ENCODE assay signal across 8 cellular contexts in genomic region chr12:122079532-122080081, GRCh38. TPM values are rescaled to one million over a fixed set of nuclear protein-coding genes. Genes with fewer than 3 reads are reported as not detected.
DNase-seq lines count a peak whose midpoint lies in the region; ATAC-seq and TF ChIP-seq lines count a peak whose summit lies in the region.

No MANE protein-coding gene starts in this region.

- TF ChIP-seq POLR2A in lower leg skin (IDR thresholded peaks at IDR 0.05) (no peak), transverse colon (IDR thresholded peaks at IDR 0.05) (no peak)

- POLR2A ChIA-PET in CD8-positive, alpha-beta T cell (lab: Charles Lee): interaction anchor here (0.8 to 3.5 kb wide), 8 partner anchors 9 to 28 kb away, joined by 3 to 34 read pairs (median 7); no protein-coding TSS in a partner anchor

- CTCF ChIA-PET in CD8-positive, alpha-beta T cell (lab: Charles Lee): interaction anchor here (0.7 to 4.0 kb wide), 10 partner anchors 9 to 285 kb away, joined by 3 to 38 read pairs (median 5); no protein-coding TSS in a partner anchor

- WGBS in lower leg skin, 2 donors: 1% methylated on average over 13 of the region's 13 CpGs
- WGBS in transverse colon (ENCODE audit: low coverage in 1 of 2), 2 donors: 1% methylated on average over 13 of the region's 13 CpGs; no CpG with 5 or more reads in 1 of the 2 donors

- peaks cover 42% of the 10 kb centered on the region for H3K4me1 ChIP-seq in CD8-positive, alpha-beta T cell (ENCODE audit: insufficient read depth, low read length)
- H3K4me1 ChIP-seq in transverse colon: peaks cover 25 to 60% (median 53%) of the 10 kb centered on the region in 4 donors

- no peaks in the 10 kb centered on the region for H3K9me3 ChIP-seq in CD8-positive, alpha-beta T cell (ENCODE audit: low read length)
- H3K9me3 ChIP-seq in transverse colon: no peaks in the 10 kb centered on the region

- peaks cover 53% of the 10 kb centered on the region for H3K4me1 Mint-ChIP-seq in CD8-positive, alpha-beta T cell (ENCODE audit: low read depth)

- no peak for TF ChIP-seq EP300 in transverse colon (IDR thresholded peaks at IDR 0.05; ENCODE audit: low read depth)

- H3K27me3 ChIP-seq in CD8-positive, alpha-beta T cell (ENCODE audit: insufficient read depth, low read length): no peaks in the 10 kb centered on the region
- no peaks in the 10 kb centered on the region for H3K27me3 ChIP-seq in transverse colon

- peak in 2 of 7 experiments; percentile 23 to 27 for DNase-seq in CD8-positive, alpha-beta T cell
- peak; percentile 67 for DNase-seq in LHCN-M2 (ENCODE audit: low read depth)
- DNase-seq in astrocyte of the spinal cord (ENCODE audit: low read depth, low spot score): peak; percentile 12
- DNase-seq in lower leg skin (ENCODE audit: low spot score in 2 of 2): no peak
- DNase-seq in transverse colon: no peak
- no peak for DNase-seq in activated gamma-delta T cell (lab: John Stamatoyannopoulos, UW)

- H3K27ac Mint-ChIP-seq in CD8-positive, alpha-beta T cell: peak overlapping the region; percentile 91

- peak overlapping the region; percentile 53 for H3K27ac ChIP-seq in CD8-positive, alpha-beta T cell (ENCODE audit: low read depth, low read length)
- peak overlapping the region; percentile 90 to 95 (median 94) for H3K27ac ChIP-seq in transverse colon

- H3K9me3 Mint-ChIP-seq in CD8-positive, alpha-beta T cell: no peaks in the 10 kb centered on the region

- peaks cover 35% of the 10 kb centered on the region for H3K36me3 Mint-ChIP-seq in CD8-positive, alpha-beta T cell

- no peaks in the 10 kb centered on the region for H3K27me3 Mint-ChIP-seq in CD8-positive, alpha-beta T cell (ENCODE audit: low read depth)

- H3K36me3 ChIP-seq in CD8-positive, alpha-beta T cell (ENCODE audit: insufficient read depth, low read length): peaks cover 4% of the 10 kb centered on the region
- H3K36me3 ChIP-seq in transverse colon: no peaks in the 10 kb centered on the region

- H3K4me3 ChIP-seq in CD8-positive, alpha-beta T cell (ENCODE audit: low read depth, low read length): peak overlapping the region; percentile 68
- H3K4me3 ChIP-seq in astrocyte of the spinal cord (ENCODE audit: low read depth, low read length) (peak overlapping the region; percentile 68), lower leg skin (ENCODE audit: low read depth, poor library complexity, severe bottlenecking) (peak overlapping the region; percentile 70), transverse colon (peak overlapping the region; percentile 82 to 94 (median 88))

- TF ChIP-seq CTCF in CD8-positive, alpha-beta T cell (IDR thresholded peaks at IDR 0.05): no peak
- TF ChIP-seq CTCF in astrocyte of the spinal cord (IDR thresholded peaks at IDR 0.05; ENCODE audit: low read depth, low read length): no peak
- no peak for TF ChIP-seq CTCF in lower leg skin (IDR thresholded peaks at IDR 0.05)
- no peak for TF ChIP-seq CTCF in transverse colon (IDR thresholded peaks at IDR 0.05)

- in situ Hi-C loops in astrocyte of the spinal cord (cut with HindIII; ENCODE audit: low sequenced_read_pairs): no loop called here
- in situ Hi-C loops in transverse colon (cut with MboI; ENCODE audit: low pct_ligation_motif_present in 1 of 4, low pct_unique_long_range_greater_than_20kb in 1 of 4, low sequenced_read_pairs in 3 of 4): no loop called here

- peak overlapping the region; percentile 91 for H3K4me3 Mint-ChIP-seq in CD8-positive, alpha-beta T cell

- intact Hi-C loops in CD8-positive, alpha-beta T cell (cut with DNase I, micrococcal nuclease): loop anchor here (1.0 to 5.0 kb wide), 5 partner anchors 21 to 277 kb away; partner anchors contain the start of genes B3GNT4 (in 1 of the 2), DIABLO (in 1 of the 2), SETD1B (in 1 of the 2) and VPS33A (in 1 of the 2)
- intact Hi-C loops in lower leg skin (cut with DNase I; ENCODE audit: low total_unique reads): no loop called here
- intact Hi-C loops in transverse colon (cut with DNase I; ENCODE audit: low total_unique reads): no loop called here

- peak; percentile 9 for ATAC-seq in CD8-positive, alpha-beta T cell
- ATAC-seq in GM18868 (IDR thresholded peaks at IDR 0.05; ENCODE audit: unreplicated experiment): no peak
- no peak for ATAC-seq in GM18907 (IDR thresholded peaks at IDR 0.05; ENCODE audit: unreplicated experiment)

RNA-seq across cellular contexts. Expression of gene MLXIP, which starts 1.1 kb away (rescaled TPM):
- 100 to 1,000 TPM; 117 to 132 TPM for total RNA-seq in CD8-positive, alpha-beta T cell
- total RNA-seq in LHCN-M2 (2014; rRNA removed) (7.8 and 8.4 TPM in 2 replicates), lower leg skin (10 to 100 TPM; 15.5 to 34.5 (median 19.8) TPM), transverse colon (100 to 1,000 TPM in 3 of 4 donors, 10 to 100 TPM in 1; 99.5 to 302 (median 151) TPM)
- 13.0 TPM for polyA plus RNA-seq in LHCN-M2 (2012)

RNA-seq across cellular contexts. Expression of gene BCL7A, which starts 57.9 kb away (rescaled TPM):
- 1 to 10 TPM; 6.8 to 7.8 TPM for total RNA-seq in CD8-positive, alpha-beta T cell
- total RNA-seq in LHCN-M2 (2014; rRNA removed) (3.1 and 5.7 TPM in 2 replicates), lower leg skin (10 to 100 TPM; 17.8 to 22.3 (median 18.9) TPM), transverse colon (1 to 10 TPM in 3 of 4 donors, under 1 TPM in 1; 0.75 to 6.8 (median 6.3) TPM)
- 3.6 TPM for polyA plus RNA-seq in LHCN-M2 (2012)

Comparison
In these comparisons a context has a peak if more than half of its experiments do, and no peak if none do; other contexts are left out.
1. DNase-seq: peak in LHCN-M2 (single experiment) and astrocyte of the spinal cord (single experiment); none in lower leg skin (0 of 2), transverse colon (single experiment) and activated gamma-delta T cell (single experiment).
2. intact Hi-C loops: an anchor here in CD8-positive, alpha-beta T cell (1.0 to 5.0 kb wide); none called in lower leg skin and transverse colon.
3. Peak in every context shown above with its lines, with median percentiles within 50 percentile points of each other: H3K4me3 ChIP-seq.